Comparison of ENCODE assay signal across 9 cellular contexts in genomic region chr4:113899260-113900177, GRCh38.
DNase-seq lines count a peak whose midpoint lies in the region; ATAC-seq lines count a peak whose summit lies in the region.
"Had no signal": no experiment of that assay in that cellular context is flagged by ENCODE, and none has a peak within 500 bp of the region (broad histone marks: within the 10 kb centered on the region; RNA-seq: fewer than 3 reads in every experiment).

No MANE protein-coding gene starts in this region.

- peaks cover 24 to 48% of the 10 kb centered on the region in 2 donors for H3K4me1 Mint-ChIP-seq in immature natural killer cell

- no peaks in the 10 kb centered on the region for H3K36me3 Mint-ChIP-seq in immature natural killer cell

- H3K9me3 Mint-ChIP-seq in immature natural killer cell = no peaks in the 10 kb centered on the region

- DNase-seq in NOMO-1 treated with dmso at 0.1 percent for 144 hours (lab: John Stamatoyannopoulos, UW; ENCODE audit: unreplicated experiment) = peak; percentile 29
- peak; percentile 10 to 24 (median 22) for DNase-seq in immature natural killer cell
- DNase-seq in SW 1271 (lab: John Stamatoyannopoulos, UW) = no peak
- DNase-seq in DMS79 treated with DMSO at 0.1 percent for 48 hours (lab: John Stamatoyannopoulos, UW) = no peak
- no peak for DNase-seq in NCI-H1694 (lab: John Stamatoyannopoulos, UW)
- no peak for DNase-seq in Ammon's horn (ENCODE audit: low spot score)
- DNase-seq: amniotic stem cell had no signal

- ATAC-seq in GM18907 (IDR thresholded peaks at IDR 0.05; ENCODE audit: unreplicated experiment) (peak; percentile 96), HG02759 (IDR thresholded peaks at IDR 0.05; ENCODE audit: unreplicated experiment) (peak; percentile 92)

- peak overlapping the region in 5 of 6 donors; percentile 3 to 71 (median 60) for H3K27ac Mint-ChIP-seq in immature natural killer cell

- H3K4me3 Mint-ChIP-seq in immature natural killer cell = peak overlapping the region in 3 of 5 donors; percentile 12 to 27 (median 21)

- peaks cover 0 to 5% (median 2%) of the 10 kb centered on the region in 3 donors for H3K27me3 Mint-ChIP-seq in immature natural killer cell (ENCODE audit: low read depth in 3 of 3)

Comparison
In these comparisons a context has a peak if more than half of its experiments do, and no peak if none do; other contexts are left out.
1. DNase-seq: peak in NOMO-1 treated with dmso at 0.1 percent for 144 hours (single experiment) and immature natural killer cell (3 of 3); none in SW 1271 (0 of 2), DMS79 treated with DMSO at 0.1 percent for 48 hours (single experiment), NCI-H1694 (single experiment) and Ammon's horn (single experiment).